Comparison of ENCODE assay signal across 15 cellular contexts in the genomic region with DNA sequence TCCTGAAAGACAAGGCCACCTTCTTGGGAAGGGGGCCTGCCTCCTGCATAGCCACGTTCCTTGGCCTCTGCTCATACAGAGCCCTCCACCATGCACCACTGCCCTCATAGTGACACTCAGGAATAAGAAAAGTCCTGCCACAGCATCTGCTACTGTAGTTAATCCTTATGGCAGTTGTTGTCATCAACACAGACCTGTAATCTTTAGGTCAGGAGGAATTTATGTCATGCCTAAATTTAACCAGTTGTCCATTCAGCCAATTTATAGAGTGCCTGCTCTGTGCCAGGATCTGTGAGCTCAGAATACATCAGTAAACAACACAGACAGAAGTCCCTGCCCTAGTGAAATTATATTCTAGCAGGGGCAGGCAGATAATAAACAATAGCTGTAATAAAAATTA. TPM values are rescaled to one million over a fixed set of nuclear protein-coding genes. Genes with fewer than 3 reads are reported as not detected.
"Had no signal": no experiment of that assay in that cellular context is flagged by ENCODE, and none has a peak within 500 bp of the region (broad histone marks: within the 10 kb centered on the region; RNA-seq: fewer than 3 reads in every experiment).

No MANE protein-coding gene starts in this region.

- H3K27ac ChIP-seq: ascending aorta, breast epithelium, pancreas, thoracic aorta had no signal

- DNase-seq: activated B cell treated with CpG ODN at 0.5 μM for 24 hours; activated CD4-positive, alpha-beta T cell treated with anti-CD3 and anti-CD28 coated beads, Interleukin-2, amount 10 ng/mL, durations not matched to agents 24 days and 14 days; activated CD8-positive, alpha-beta memory T cell treated with anti-CD3 and anti-CD28 coated beads, Interleukin-2, amount 50 U/mL, for 48 hours; activated naive CD8-positive, alpha-beta T cell treated with anti-CD3 and anti-CD28 coated beads, Interleukin-2, amount 10 ng/mL, durations not matched to agents 7 days and 5 days; endodermal cell; gastrocnemius medialis; islet precursor cell; naive thymus-derived CD8-positive, alpha-beta T cell; pancreas; retina; SW 1271 had no signal

- ATAC-seq: left lobe of liver; naive thymus-derived CD8-positive, alpha-beta T cell; pancreas had no signal

- H3K4me3 ChIP-seq: ascending aorta, breast epithelium, gastrocnemius medialis, pancreas, thoracic aorta had no signal

- H3K27me3 ChIP-seq: ascending aorta, breast epithelium, gastrocnemius medialis, pancreas had no signal

- H3K36me3 ChIP-seq: ascending aorta, breast epithelium, gastrocnemius medialis, pancreas, thoracic aorta had no signal

- H3K4me1 ChIP-seq: ascending aorta, breast epithelium, pancreas had no signal

- H3K9me3 ChIP-seq: ascending aorta, breast epithelium, gastrocnemius medialis, pancreas, thoracic aorta had no signal

RNA-seq across cellular contexts. Expression of a gene that starts 44.4 kb away (rescaled TPM):
- total RNA-seq: activated B cell treated with CpG ODN at 0.5 μM for 24 hours; naive thymus-derived CD8-positive, alpha-beta T cell had no signal
